Comparison of ENCODE assay signal across 1 cellular context in the genomic region with DNA sequence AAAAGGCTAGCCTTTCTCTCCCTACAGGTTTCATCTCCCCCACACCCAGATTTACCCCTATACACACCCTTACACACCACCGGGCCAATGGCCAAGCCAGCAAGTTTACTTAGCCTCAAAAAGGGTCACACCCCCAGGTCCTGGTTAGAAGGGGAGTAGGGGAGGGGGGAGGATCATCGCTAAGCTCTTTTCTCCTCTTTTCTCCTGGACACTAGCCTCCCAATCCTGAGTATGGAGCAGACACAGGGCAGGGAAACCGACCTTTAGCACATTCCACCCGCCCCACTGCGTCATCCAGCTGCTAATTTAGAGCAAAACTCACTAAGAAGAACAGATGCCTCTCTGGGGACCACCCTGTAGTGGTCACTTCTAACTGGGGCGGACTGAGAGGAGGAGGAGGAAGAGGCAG.
TF ChIP-seq lines count a peak whose summit lies in the region.

No MANE protein-coding gene starts in this region.

TF ChIP-seq in HepG2, 621 proteins besides CTCF, POLR2A, EP300 and RAD21 (continued from another document):
- TF ChIP-seq, protein P1, sequence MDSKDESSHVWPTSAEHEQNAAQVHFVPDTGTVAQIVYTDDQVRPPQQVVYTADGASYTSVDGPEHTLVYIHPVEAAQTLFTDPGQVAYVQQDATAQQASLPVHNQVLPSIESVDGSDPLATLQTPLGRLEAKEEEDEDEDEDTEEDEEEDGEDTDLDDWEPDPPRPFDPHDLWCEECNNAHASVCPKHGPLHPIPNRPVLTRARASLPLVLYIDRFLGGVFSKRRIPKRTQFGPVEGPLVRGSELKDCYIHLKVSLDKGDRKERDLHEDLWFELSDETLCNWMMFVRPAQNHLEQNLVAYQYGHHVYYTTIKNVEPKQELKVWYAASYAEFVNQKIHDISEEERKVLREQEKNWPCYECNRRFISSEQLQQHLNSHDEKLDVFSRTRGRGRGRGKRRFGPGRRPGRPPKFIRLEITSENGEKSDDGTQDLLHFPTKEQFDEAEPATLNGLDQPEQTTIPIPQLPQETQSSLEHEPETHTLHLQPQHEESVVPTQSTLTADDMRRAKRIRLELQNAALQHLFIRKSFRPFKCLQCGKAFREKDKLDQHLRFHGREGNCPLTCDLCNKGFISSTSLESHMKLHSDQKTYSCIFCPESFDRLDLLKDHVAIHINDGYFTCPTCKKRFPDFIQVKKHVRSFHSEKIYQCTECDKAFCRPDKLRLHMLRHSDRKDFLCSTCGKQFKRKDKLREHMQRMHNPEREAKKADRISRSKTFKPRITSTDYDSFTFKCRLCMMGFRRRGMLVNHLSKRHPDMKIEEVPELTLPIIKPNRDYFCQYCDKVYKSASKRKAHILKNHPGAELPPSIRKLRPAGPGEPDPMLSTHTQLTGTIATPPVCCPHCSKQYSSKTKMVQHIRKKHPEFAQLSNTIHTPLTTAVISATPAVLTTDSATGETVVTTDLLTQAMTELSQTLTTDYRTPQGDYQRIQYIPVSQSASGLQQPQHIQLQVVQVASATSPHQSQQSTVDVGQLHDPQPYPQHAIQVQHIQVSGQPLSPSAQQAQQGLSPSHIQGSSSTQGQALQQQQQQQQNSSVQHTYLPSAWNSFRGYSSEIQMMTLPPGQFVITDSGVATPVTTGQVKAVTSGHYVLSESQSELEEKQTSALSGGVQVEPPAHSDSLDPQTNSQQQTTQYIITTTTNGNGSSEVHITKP (CRISPR knock-in tag; IDR thresholded peaks at IDR 0.05; ENCODE audit: low read depth), result peak; percentile 33; the same call in 1 of the 2 replicates
- TF ChIP-seq RBM39 (IDR thresholded peaks at IDR 0.05; ENCODE audit: low read depth, low read length, poor library complexity, severe bottlenecking) (no peak), ZNF841 (CRISPR knock-in tag; IDR thresholded peaks at IDR 0.05; ENCODE audit: borderline replicate concordance) (no peak), EEA1 (CRISPR knock-in tag; IDR thresholded peaks at IDR 0.05; ENCODE audit: borderline replicate concordance) (no peak), ARNTL (CRISPR knock-in tag; IDR thresholded peaks at IDR 0.05) (no peak), ZNF7 (CRISPR knock-in tag; IDR thresholded peaks at IDR 0.05) (no peak), ESRRA (CRISPR knock-in tag; IDR thresholded peaks at IDR 0.05; ENCODE audit: low read depth) (no peak), ZNF441 (CRISPR knock-in tag; IDR thresholded peaks at IDR 0.05; ENCODE audit: borderline replicate concordance) (no peak), ZNF362 (CRISPR knock-in tag; IDR thresholded peaks at IDR 0.05; ENCODE audit: borderline replicate concordance) (no peak), MYPOP (CRISPR knock-in tag; IDR thresholded peaks at IDR 0.05) (no peak), HMG20B (CRISPR knock-in tag; conservative IDR thresholded peaks at IDR 0.05) (no peak), ZNF432 (CRISPR knock-in tag; IDR thresholded peaks at IDR 0.05; ENCODE audit: borderline replicate concordance) (no peak), ZNF564 (CRISPR knock-in tag; IDR thresholded peaks at IDR 0.05) (no peak), ZNF549 (CRISPR knock-in tag; IDR thresholded peaks at IDR 0.05) (no peak), MBNL3 (CRISPR knock-in tag; conservative IDR thresholded peaks at IDR 0.05) (no peak), ZNF652 (CRISPR knock-in tag; IDR thresholded peaks at IDR 0.05; ENCODE audit: borderline replicate concordance, low read depth) (no peak), ZNF879 (CRISPR knock-in tag; IDR thresholded peaks at IDR 0.05) (no peak), NCOA1 (CRISPR knock-in tag; IDR thresholded peaks at IDR 0.05) (no peak), ZNF180 (CRISPR knock-in tag; IDR thresholded peaks at IDR 0.05; ENCODE audit: borderline replicate concordance, low read depth) (no peak), ZNF598 (CRISPR knock-in tag; IDR thresholded peaks at IDR 0.05; ENCODE audit: borderline replicate concordance) (no peak), TIGD3 (CRISPR knock-in tag; IDR thresholded peaks at IDR 0.05; ENCODE audit: borderline replicate concordance) (no peak), PAXIP1 (CRISPR knock-in tag; conservative IDR thresholded peaks at IDR 0.05) (peak; percentile 50; the same call in 1 of the 2 replicates), SP1 (IDR thresholded peaks at IDR 0.05) (no peak), SP1 (CRISPR knock-in tag; IDR thresholded peaks at IDR 0.05) (no peak), PHF21A (CRISPR knock-in tag; IDR thresholded peaks at IDR 0.05) (peak; percentile 45; the same call in 1 of the 2 replicates), MTA1 (CRISPR knock-in tag; IDR thresholded peaks at IDR 0.05; ENCODE audit: borderline replicate concordance) (no peak), ZFY (CRISPR knock-in tag; IDR thresholded peaks at IDR 0.05) (0 out of 2 replicates have a peak, but pooled peaks have one; percentile 27), ETV6 (CRISPR knock-in tag; conservative IDR thresholded peaks at IDR 0.05) (no peak), CSRNP1 (CRISPR knock-in tag; IDR thresholded peaks at IDR 0.05) (no peak), ZNF496 (CRISPR knock-in tag; IDR thresholded peaks at IDR 0.05; ENCODE audit: insufficient replicate concordance) (no peak), ZNF143 (CRISPR knock-in tag; IDR thresholded peaks at IDR 0.05) (no peak)
- TF ChIP-seq, protein P2, sequence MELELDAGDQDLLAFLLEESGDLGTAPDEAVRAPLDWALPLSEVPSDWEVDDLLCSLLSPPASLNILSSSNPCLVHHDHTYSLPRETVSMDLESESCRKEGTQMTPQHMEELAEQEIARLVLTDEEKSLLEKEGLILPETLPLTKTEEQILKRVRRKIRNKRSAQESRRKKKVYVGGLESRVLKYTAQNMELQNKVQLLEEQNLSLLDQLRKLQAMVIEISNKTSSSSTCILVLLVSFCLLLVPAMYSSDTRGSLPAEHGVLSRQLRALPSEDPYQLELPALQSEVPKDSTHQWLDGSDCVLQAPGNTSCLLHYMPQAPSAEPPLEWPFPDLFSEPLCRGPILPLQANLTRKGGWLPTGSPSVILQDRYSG (CRISPR knock-in tag; IDR thresholded peaks at IDR 0.05), result no peak
- TF ChIP-seq, protein P3, sequence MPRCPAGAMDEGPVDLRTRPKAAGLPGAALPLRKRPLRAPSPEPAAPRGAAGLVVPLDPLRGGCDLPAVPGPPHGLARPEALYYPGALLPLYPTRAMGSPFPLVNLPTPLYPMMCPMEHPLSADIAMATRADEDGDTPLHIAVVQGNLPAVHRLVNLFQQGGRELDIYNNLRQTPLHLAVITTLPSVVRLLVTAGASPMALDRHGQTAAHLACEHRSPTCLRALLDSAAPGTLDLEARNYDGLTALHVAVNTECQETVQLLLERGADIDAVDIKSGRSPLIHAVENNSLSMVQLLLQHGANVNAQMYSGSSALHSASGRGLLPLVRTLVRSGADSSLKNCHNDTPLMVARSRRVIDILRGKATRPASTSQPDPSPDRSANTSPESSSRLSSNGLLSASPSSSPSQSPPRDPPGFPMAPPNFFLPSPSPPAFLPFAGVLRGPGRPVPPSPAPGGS (CRISPR knock-in tag; IDR thresholded peaks at IDR 0.05), result no peak
- TF ChIP-seq, protein P4, sequence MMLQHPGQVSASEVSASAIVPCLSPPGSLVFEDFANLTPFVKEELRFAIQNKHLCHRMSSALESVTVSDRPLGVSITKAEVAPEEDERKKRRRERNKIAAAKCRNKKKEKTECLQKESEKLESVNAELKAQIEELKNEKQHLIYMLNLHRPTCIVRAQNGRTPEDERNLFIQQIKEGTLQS (CRISPR knock-in tag; IDR thresholded peaks at IDR 0.05), result no peak
- TF ChIP-seq, protein P5, sequence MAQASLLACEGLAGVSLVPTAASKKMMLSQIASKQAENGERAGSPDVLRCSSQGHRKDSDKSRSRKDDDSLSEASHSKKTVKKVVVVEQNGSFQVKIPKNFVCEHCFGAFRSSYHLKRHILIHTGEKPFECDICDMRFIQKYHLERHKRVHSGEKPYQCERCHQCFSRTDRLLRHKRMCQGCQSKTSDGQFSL (CRISPR knock-in tag; IDR thresholded peaks at IDR 0.05), result 0 out of 2 replicates have a peak, but pooled peaks have one; percentile 71
- TF ChIP-seq, protein P6, sequence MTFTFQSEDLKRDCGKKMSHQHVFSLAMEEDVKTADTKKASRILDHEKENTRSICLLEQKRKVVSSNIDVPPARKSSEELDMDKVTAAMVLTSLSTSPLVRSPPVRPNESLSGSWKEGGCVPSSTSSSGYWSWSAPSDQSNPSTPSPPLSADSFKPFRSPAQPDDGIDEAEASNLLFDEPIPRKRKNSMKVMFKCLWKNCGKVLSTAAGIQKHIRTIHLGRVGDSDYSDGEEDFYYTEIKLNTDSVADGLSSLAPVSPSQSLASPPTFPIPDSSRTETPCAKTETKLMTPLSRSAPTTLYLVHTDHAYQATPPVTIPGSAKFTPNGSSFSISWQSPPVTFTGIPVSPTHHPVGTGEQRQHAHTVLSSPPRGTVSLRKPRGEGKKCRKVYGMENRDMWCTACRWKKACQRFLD (CRISPR knock-in tag; IDR thresholded peaks at IDR 0.05; ENCODE audit: borderline replicate concordance), result no peak
- TF ChIP-seq, protein P7, sequence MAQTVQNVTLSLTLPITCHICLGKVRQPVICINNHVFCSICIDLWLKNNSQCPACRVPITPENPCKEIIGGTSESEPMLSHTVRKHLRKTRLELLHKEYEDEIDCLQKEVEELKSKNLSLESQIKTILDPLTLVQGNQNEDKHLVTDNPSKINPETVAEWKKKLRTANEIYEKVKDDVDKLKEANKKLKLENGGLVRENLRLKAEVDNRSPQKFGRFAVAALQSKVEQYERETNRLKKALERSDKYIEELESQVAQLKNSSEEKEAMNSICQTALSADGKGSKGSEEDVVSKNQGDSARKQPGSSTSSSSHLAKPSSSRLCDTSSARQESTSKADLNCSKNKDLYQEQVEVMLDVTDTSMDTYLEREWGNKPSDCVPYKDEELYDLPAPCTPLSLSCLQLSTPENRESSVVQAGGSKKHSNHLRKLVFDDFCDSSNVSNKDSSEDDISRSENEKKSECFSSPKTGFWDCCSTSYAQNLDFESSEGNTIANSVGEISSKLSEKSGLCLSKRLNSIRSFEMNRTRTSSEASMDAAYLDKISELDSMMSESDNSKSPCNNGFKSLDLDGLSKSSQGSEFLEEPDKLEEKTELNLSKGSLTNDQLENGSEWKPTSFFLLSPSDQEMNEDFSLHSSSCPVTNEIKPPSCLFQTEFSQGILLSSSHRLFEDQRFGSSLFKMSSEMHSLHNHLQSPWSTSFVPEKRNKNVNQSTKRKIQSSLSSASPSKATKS (CRISPR knock-in tag; IDR thresholded peaks at IDR 0.05), result no peak
